ENCODE assay signal across 1 cellular context in the genomic region with DNA sequence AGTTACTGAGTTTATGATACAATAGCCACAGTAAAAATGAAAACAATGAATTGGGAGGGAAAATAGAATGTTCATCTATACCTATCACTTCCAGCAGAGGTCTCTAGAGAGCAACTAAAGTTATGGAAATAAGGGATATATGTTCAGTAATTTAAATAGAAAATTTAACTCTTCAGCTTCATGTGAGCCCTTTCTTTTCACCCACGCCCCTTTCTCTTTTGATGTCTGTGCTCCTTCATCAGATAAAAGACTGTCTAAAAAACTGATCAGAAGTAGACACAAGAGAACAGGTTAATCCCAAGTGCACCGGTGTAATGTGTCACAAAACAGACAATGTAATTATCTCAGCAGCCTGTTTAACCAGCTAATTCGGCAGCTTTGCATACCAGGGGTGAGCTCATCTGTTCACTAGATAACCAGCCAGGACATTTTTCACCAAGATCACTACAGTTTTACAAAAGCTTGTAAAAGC.
TF ChIP-seq lines count a peak whose summit lies in the region.

No MANE protein-coding gene starts in this region.

TF ChIP-seq in IMR-90, 13 proteins besides CTCF, POLR2A, EP300 and RAD21:
- TF ChIP-seq MAZ (IDR thresholded peaks at IDR 0.05; ENCODE audit: borderline replicate concordance, low read depth, low read length) (no peak), SMC3 (IDR thresholded peaks at IDR 0.05; ENCODE audit: low read depth, low read length) (peak; percentile 77)
